1 cellular context compared by ENCODE assay signal in the genomic region with DNA sequence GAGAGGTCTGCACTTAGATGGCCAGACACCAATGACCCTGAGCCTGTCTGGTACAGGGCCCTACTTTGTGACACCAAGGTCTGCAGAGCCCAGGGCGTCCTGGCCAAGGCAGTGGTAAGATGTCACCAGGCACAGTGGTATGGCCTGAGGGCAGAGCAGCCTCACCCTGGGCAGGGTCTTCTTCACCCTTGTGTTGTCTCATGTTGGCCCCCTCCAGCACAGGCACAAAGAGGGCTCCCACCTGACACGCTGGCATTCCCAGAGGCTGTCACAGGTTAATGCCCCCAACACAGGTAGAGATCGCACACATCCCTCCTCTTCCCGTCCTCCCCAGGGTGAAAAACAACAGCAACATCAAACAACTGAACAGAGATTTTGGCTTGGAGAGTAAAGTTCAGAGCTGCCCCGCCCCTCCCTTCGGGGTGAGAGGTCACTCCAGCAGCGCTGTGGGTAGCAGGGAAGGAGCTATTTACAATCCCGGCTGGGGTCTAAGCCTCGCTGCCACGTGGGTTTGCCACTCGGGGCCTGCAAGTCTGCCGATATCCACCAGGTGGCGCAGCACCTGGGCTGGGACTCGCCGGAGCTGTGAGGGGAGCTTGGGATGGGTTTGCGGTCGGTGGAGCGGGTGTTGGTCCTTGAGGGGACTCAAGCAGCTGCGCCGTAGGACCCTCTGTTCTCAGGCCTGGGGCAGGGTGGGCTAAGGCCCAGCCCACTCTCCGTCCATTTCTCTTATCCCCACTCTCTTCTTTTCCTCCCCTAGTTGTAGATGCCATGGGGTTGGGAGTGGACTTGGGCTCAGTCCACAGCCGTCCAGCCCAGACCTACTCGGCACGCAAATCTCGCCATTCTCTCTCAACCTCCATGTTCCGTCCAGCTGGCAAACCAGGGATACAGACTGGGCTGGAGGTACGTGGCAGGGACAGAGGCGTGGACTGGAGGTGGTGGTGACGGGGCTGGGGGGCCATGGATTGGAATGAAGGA.
TF ChIP-seq lines count a peak whose summit lies in the region.

No MANE protein-coding gene starts in this region.

TF ChIP-seq in HepG2, 621 proteins besides CTCF, POLR2A, EP300 and RAD21 (continued from another document and continues in another):
- TF ChIP-seq ZNF3 (CRISPR knock-in tag; IDR thresholded peaks at IDR 0.05) (0 out of 2 replicates have a peak, but pooled peaks have one; percentile 39), KMT2A (CRISPR knock-in tag; IDR thresholded peaks at IDR 0.05) (peak; percentile 43; the same call in 1 of the 2 replicates), REPIN1 (CRISPR knock-in tag; IDR thresholded peaks at IDR 0.05; ENCODE audit: borderline replicate concordance, low read depth) (peak; percentile 83; the same call in 1 of the 2 replicates), YEATS2 (CRISPR knock-in tag; IDR thresholded peaks at IDR 0.05; ENCODE audit: borderline replicate concordance) (peak; percentile 60; the same call in 1 of the 2 replicates), FOXP1 (IDR thresholded peaks at IDR 0.05) (no peak), FOXP1 (CRISPR knock-in tag; IDR thresholded peaks at IDR 0.05) (peak; percentile 80), TEAD3 (CRISPR knock-in tag; optimal IDR thresholded peaks at IDR 0.05; ENCODE audit: borderline replicate concordance) (peak; percentile 58), HDAC1 (CRISPR knock-in tag; IDR thresholded peaks at IDR 0.05) (peak; percentile 84), ZNF292 (CRISPR knock-in tag; IDR thresholded peaks at IDR 0.05; ENCODE audit: borderline replicate concordance, low read depth) (0 out of 2 replicates have a peak, but pooled peaks have one; percentile 73), ZBTB20 (CRISPR knock-in tag; IDR thresholded peaks at IDR 0.05; ENCODE audit: borderline replicate concordance, low read depth) (0 out of 2 replicates have a peak, but pooled peaks have one; percentile 32), RXRA (CRISPR knock-in tag; IDR thresholded peaks at IDR 0.05) (peak; percentile 95), ZNF713 (CRISPR knock-in tag; IDR thresholded peaks at IDR 0.05) (0 out of 2 replicates have a peak, but pooled peaks have one; percentile 28), HNRNPLL (IDR thresholded peaks at IDR 0.05; ENCODE audit: low read depth, low read length, poor library complexity, severe bottlenecking) (peak; percentile 56), RFXANK (CRISPR knock-in tag; IDR thresholded peaks at IDR 0.05) (0 out of 2 replicates have a peak, but pooled peaks have one; percentile 22), MXD4 (CRISPR knock-in tag; IDR thresholded peaks at IDR 0.05) (peak; percentile 98), TOPORS (CRISPR knock-in tag; IDR thresholded peaks at IDR 0.05) (peak; percentile 13; the same call in 1 of the 2 replicates), RBM39 (IDR thresholded peaks at IDR 0.05; ENCODE audit: low read depth, low read length, poor library complexity, severe bottlenecking) (no peak), SP5 (CRISPR knock-in tag; IDR thresholded peaks at IDR 0.05; ENCODE audit: borderline replicate concordance, low read depth) (peak; percentile 94), STAT5B (CRISPR knock-in tag; IDR thresholded peaks at IDR 0.05) (no peak), KLF16 (CRISPR knock-in tag; IDR thresholded peaks at IDR 0.05) (peak in 1 of 2 experiments; percentile 86; a peak in 2 of 4 replicates), CREM (IDR thresholded peaks at IDR 0.05) (peak; percentile 47; the same call in 1 of the 2 replicates), CREM (CRISPR knock-in tag; IDR thresholded peaks at IDR 0.05) (no peak), TAF1 (CRISPR knock-in tag; IDR thresholded peaks at IDR 0.05) (peak; percentile 44; the same call in 1 of the 2 replicates), TGIF2 (CRISPR knock-in tag; IDR thresholded peaks at IDR 0.05) (peak; percentile 72; the same call in 1 of the 2 replicates), ZBTB7A (CRISPR knock-in tag; IDR thresholded peaks at IDR 0.05) (peak; percentile 88), STAG1 (CRISPR knock-in tag; IDR thresholded peaks at IDR 0.05) (peak; percentile 87), RARA (CRISPR knock-in tag; IDR thresholded peaks at IDR 0.05) (peak; percentile 80), ZNF720 (CRISPR knock-in tag; IDR thresholded peaks at IDR 0.05) (no peak), ZNF619 (CRISPR knock-in tag; IDR thresholded peaks at IDR 0.05) (peak; percentile 34; the same call in 1 of the 2 replicates)
- TF ChIP-seq, protein P1, sequence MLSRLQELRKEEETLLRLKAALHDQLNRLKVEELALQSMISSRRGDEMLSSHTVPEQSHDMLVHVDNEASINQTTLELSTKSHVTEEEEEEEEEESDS (CRISPR knock-in tag; IDR thresholded peaks at IDR 0.05; ENCODE audit: borderline replicate concordance): no peak
- TF ChIP-seq, protein P2, sequence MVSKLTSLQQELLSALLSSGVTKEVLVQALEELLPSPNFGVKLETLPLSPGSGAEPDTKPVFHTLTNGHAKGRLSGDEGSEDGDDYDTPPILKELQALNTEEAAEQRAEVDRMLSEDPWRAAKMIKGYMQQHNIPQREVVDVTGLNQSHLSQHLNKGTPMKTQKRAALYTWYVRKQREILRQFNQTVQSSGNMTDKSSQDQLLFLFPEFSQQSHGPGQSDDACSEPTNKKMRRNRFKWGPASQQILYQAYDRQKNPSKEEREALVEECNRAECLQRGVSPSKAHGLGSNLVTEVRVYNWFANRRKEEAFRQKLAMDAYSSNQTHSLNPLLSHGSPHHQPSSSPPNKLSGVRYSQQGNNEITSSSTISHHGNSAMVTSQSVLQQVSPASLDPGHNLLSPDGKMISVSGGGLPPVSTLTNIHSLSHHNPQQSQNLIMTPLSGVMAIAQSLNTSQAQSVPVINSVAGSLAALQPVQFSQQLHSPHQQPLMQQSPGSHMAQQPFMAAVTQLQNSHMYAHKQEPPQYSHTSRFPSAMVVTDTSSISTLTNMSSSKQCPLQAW (CRISPR knock-in tag; IDR thresholded peaks at IDR 0.05): peak; percentile 91
- TF ChIP-seq, protein P3, sequence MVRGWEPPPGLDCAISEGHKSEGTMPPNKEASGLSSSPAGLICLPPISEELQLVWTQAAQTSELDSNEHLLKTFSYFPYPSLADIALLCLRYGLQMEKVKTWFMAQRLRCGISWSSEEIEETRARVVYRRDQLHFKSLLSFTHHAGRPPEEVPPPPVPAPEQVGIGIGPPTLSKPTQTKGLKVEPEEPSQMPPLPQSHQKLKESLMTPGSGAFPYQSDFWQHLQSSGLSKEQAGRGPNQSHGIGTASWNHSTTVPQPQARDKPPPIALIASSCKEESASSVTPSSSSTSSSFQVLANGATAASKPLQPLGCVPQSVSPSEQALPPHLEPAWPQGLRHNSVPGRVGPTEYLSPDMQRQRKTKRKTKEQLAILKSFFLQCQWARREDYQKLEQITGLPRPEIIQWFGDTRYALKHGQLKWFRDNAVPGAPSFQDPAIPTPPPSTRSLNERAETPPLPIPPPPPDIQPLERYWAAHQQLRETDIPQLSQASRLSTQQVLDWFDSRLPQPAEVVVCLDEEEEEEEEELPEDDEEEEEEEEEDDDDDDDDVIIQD (CRISPR knock-in tag; IDR thresholded peaks at IDR 0.05; ENCODE audit: low read depth): 0 out of 2 replicates have a peak, but pooled peaks have one; percentile 34
- TF ChIP-seq, protein P4, sequence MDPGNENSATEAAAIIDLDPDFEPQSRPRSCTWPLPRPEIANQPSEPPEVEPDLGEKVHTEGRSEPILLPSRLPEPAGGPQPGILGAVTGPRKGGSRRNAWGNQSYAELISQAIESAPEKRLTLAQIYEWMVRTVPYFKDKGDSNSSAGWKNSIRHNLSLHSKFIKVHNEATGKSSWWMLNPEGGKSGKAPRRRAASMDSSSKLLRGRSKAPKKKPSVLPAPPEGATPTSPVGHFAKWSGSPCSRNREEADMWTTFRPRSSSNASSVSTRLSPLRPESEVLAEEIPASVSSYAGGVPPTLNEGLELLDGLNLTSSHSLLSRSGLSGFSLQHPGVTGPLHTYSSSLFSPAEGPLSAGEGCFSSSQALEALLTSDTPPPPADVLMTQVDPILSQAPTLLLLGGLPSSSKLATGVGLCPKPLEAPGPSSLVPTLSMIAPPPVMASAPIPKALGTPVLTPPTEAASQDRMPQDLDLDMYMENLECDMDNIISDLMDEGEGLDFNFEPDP (CRISPR knock-in tag; conservative IDR thresholded peaks at IDR 0.05): 0 out of 2 replicates have a peak, but pooled peaks have one; percentile 83
- TF ChIP-seq, protein P5, sequence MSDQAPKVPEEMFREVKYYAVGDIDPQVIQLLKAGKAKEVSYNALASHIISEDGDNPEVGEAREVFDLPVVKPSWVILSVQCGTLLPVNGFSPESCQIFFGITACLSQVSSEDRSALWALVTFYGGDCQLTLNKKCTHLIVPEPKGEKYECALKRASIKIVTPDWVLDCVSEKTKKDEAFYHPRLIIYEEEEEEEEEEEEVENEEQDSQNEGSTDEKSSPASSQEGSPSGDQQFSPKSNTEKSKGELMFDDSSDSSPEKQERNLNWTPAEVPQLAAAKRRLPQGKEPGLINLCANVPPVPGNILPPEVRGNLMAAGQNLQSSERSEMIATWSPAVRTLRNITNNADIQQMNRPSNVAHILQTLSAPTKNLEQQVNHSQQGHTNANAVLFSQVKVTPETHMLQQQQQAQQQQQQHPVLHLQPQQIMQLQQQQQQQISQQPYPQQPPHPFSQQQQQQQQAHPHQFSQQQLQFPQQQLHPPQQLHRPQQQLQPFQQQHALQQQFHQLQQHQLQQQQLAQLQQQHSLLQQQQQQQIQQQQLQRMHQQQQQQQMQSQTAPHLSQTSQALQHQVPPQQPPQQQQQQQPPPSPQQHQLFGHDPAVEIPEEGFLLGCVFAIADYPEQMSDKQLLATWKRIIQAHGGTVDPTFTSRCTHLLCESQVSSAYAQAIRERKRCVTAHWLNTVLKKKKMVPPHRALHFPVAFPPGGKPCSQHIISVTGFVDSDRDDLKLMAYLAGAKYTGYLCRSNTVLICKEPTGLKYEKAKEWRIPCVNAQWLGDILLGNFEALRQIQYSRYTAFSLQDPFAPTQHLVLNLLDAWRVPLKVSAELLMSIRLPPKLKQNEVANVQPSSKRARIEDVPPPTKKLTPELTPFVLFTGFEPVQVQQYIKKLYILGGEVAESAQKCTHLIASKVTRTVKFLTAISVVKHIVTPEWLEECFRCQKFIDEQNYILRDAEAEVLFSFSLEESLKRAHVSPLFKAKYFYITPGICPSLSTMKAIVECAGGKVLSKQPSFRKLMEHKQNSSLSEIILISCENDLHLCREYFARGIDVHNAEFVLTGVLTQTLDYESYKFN (CRISPR knock-in tag; conservative IDR thresholded peaks at IDR 0.05): peak; percentile 94
- TF ChIP-seq, protein P6, sequence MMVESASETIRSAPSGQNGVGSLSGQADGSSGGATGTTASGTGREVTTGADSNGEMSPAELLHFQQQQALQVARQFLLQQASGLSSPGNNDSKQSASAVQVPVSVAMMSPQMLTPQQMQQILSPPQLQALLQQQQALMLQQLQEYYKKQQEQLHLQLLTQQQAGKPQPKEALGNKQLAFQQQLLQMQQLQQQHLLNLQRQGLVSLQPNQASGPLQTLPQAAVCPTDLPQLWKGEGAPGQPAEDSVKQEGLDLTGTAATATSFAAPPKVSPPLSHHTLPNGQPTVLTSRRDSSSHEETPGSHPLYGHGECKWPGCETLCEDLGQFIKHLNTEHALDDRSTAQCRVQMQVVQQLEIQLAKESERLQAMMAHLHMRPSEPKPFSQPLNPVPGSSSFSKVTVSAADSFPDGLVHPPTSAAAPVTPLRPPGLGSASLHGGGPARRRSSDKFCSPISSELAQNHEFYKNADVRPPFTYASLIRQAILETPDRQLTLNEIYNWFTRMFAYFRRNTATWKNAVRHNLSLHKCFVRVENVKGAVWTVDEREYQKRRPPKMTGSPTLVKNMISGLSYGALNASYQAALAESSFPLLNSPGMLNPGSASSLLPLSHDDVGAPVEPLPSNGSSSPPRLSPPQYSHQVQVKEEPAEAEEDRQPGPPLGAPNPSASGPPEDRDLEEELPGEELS (CRISPR knock-in tag; IDR thresholded peaks at IDR 0.05): peak; percentile 79
- TF ChIP-seq, protein P7, sequence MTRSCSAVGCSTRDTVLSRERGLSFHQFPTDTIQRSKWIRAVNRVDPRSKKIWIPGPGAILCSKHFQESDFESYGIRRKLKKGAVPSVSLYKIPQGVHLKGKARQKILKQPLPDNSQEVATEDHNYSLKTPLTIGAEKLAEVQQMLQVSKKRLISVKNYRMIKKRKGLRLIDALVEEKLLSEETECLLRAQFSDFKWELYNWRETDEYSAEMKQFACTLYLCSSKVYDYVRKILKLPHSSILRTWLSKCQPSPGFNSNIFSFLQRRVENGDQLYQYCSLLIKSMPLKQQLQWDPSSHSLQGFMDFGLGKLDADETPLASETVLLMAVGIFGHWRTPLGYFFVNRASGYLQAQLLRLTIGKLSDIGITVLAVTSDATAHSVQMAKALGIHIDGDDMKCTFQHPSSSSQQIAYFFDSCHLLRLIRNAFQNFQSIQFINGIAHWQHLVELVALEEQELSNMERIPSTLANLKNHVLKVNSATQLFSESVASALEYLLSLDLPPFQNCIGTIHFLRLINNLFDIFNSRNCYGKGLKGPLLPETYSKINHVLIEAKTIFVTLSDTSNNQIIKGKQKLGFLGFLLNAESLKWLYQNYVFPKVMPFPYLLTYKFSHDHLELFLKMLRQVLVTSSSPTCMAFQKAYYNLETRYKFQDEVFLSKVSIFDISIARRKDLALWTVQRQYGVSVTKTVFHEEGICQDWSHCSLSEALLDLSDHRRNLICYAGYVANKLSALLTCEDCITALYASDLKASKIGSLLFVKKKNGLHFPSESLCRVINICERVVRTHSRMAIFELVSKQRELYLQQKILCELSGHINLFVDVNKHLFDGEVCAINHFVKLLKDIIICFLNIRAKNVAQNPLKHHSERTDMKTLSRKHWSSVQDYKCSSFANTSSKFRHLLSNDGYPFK (CRISPR knock-in tag; IDR thresholded peaks at IDR 0.05; ENCODE audit: borderline replicate concordance): peak; percentile 71; the same call in 1 of the 2 replicates
- TF ChIP-seq, protein P8, sequence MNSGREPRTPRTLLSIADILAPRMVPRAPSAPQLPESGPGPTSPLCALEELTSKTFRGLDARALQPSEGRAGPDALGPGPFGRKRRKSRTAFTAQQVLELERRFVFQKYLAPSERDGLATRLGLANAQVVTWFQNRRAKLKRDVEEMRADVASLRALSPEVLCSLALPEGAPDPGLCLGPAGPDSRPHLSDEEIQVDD (CRISPR knock-in tag; IDR thresholded peaks at IDR 0.05; ENCODE audit: borderline replicate concordance): peak; percentile 49; the same call in 1 of the 2 replicates
- TF ChIP-seq, protein P9, sequence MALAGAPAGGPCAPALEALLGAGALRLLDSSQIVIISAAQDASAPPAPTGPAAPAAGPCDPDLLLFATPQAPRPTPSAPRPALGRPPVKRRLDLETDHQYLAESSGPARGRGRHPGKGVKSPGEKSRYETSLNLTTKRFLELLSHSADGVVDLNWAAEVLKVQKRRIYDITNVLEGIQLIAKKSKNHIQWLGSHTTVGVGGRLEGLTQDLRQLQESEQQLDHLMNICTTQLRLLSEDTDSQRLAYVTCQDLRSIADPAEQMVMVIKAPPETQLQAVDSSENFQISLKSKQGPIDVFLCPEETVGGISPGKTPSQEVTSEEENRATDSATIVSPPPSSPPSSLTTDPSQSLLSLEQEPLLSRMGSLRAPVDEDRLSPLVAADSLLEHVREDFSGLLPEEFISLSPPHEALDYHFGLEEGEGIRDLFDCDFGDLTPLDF (CRISPR knock-in tag; IDR thresholded peaks at IDR 0.05): no peak
